In the genomic region with DNA sequence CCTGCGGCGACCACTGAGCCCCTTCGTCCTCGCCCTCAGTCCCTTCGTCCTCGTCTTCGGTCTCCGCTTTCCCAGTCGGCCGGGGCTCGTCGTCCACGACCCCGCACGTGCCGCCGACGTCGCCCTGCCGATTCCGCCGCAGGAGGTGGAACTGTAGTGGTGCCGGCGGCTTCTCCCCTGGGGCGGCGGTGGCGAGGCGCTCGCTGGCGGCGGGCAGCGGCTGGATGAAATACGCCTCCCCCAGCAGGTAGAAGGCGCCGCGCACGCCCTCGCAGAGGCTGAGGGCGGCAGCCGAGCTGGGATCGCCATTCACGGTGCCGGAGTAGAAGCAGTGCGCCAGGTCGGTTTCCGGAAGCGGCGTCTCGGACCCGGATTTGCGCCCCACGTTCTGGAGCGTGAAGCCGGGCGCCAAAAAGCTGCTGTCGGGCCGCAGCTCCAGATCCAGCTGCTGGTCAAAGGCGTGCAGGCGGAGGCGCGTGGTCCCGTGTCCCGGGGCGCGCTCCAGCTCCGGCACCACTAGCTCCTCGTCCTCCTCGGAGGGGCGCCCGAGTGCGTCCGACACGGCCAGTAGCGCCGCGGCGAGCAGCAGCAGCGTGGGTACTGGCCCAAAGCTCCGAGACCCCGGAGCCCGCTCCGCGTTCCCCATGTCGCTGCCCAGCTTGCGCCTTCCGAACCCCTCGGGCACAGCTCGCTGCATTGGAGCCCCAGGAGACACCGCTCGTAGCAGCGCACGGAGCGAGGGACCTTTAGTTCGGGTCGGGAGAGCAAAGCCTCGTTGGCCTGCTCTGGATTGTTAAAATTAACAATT, we compare ENCODE assay signal across 8 cellular contexts. TPM values are rescaled to one million over a fixed set of nuclear protein-coding genes. Genes with fewer than 3 reads are reported as not detected.
DNase-seq lines count a peak whose midpoint lies in the region; ATAC-seq and TF ChIP-seq lines count a peak whose summit lies in the region.

No MANE protein-coding gene starts in this region.

- H3K36me3 Mint-ChIP-seq in glutamatergic neuron (ENCODE audit: unreplicated experiment), result no peaks in the 10 kb centered on the region
- H3K36me3 Mint-ChIP-seq in neural progenitor cell, result peaks cover 24% of the 10 kb centered on the region

- no peaks in the 10 kb centered on the region for H4K20me1 ChIP-seq in neural progenitor cell (ENCODE audit: low read depth)

- DNase-seq in AG08396 (ENCODE audit: low spot score), result peak; percentile 26
- DNase-seq in activated T-cell treated with anti-CD3 and anti-CD28 coated beads, Interleukin-2, amount 50 U/mL, for 48 hours, result peak; percentile 28 to 37
- DNase-seq in glutamatergic neuron, result peak; percentile 74
- peak; percentile 74 for DNase-seq in neural progenitor cell (ENCODE audit: low spot score)
- no peak for DNase-seq in SHP77 treated with DMSO at 0.1 percent for 48 hours (lab: John Stamatoyannopoulos, UW)
- no peak for DNase-seq in effector CD4-positive, alpha-beta T cell

- H3K27ac ChIP-seq in neural progenitor cell, result no peak overlapping the region

- H3K27ac Mint-ChIP-seq in glutamatergic neuron (ENCODE audit: unreplicated experiment), result no peak overlapping the region
- no peak overlapping the region for H3K27ac Mint-ChIP-seq in neural progenitor cell

- H3K9me3 Mint-ChIP-seq in glutamatergic neuron (ENCODE audit: unreplicated experiment), result peaks cover 6% of the 10 kb centered on the region
- H3K9me3 Mint-ChIP-seq in neural progenitor cell, result no peaks in the 10 kb centered on the region

- peak overlapping the region; percentile 4 for H3K9ac ChIP-seq in neural progenitor cell

- H3K4me1 Mint-ChIP-seq in glutamatergic neuron (ENCODE audit: low read depth, unreplicated experiment), result peaks cover 2% of the 10 kb centered on the region
- H3K4me1 Mint-ChIP-seq in neural progenitor cell, result peaks cover 18% of the 10 kb centered on the region

- H3K27me3 Mint-ChIP-seq in glutamatergic neuron (ENCODE audit: unreplicated experiment) (peaks cover 19% of the 10 kb centered on the region), neural progenitor cell (ENCODE audit: insufficient read depth, low read depth) (peaks cover 13% of the 10 kb centered on the region)

- H3K4me1 ChIP-seq in neural progenitor cell, result peaks cover 10% of the 10 kb centered on the region

- peaks cover 7% of the 10 kb centered on the region for H3K79me2 ChIP-seq in neural progenitor cell (ENCODE audit: low read depth)

- H3F3A ChIP-seq in neural progenitor cell (ENCODE audit: low read depth), result peaks cover 34% of the 10 kb centered on the region

- H2AFZ ChIP-seq in neural progenitor cell (replicated peaks), result peak overlapping the region; percentile 65

- H3K27me3 ChIP-seq in neural progenitor cell, result peaks cover 26% of the 10 kb centered on the region

- peak overlapping the region; percentile 72 for H3K4me3 ChIP-seq in neural progenitor cell

- H3K9me3 ChIP-seq in neural progenitor cell (ENCODE audit: low read depth), result no peaks in the 10 kb centered on the region

- ATAC-seq in HG03432 (IDR thresholded peaks at IDR 0.05; ENCODE audit: unreplicated experiment), result peak; percentile 34
- no peak for ATAC-seq in GM19351 (IDR thresholded peaks at IDR 0.05; ENCODE audit: unreplicated experiment)

- H3K36me3 ChIP-seq in neural progenitor cell, result peaks cover 6% of the 10 kb centered on the region

- H3K4me3 Mint-ChIP-seq in glutamatergic neuron (ENCODE audit: unreplicated experiment), result peak overlapping the region; percentile 92
- H3K4me3 Mint-ChIP-seq in neural progenitor cell, result peak overlapping the region; percentile 97

- peak overlapping the region; percentile 95 for H3K4me2 ChIP-seq in neural progenitor cell

- TF ChIP-seq CTCF in glutamatergic neuron (IDR thresholded peaks at IDR 0.05; ENCODE audit: partially characterized antibody, unreplicated experiment), result no peak
- TF ChIP-seq CTCF in neural progenitor cell (IDR thresholded peaks at IDR 0.05), result no peak

RNA-seq across cellular contexts. Expression of a gene that starts 0.7 kb away (rescaled TPM):
- total RNA-seq in glutamatergic neuron (ENCODE audit: unreplicated experiment), result 1.1 TPM
- total RNA-seq in neural progenitor cell (ENCODE audit: low replicate concordance), result 6.7 and 7.5 TPM in 2 replicates

Comparison
In these comparisons a context has a peak if more than half of its experiments do, and no peak if none do; other contexts are left out.
1. DNase-seq: peak in AG08396 (single experiment), activated T-cell treated with anti-CD3 and anti-CD28 coated beads, Interleukin-2, amount 50 U/mL, for 48 hours (2 of 2), glutamatergic neuron (single experiment) and neural progenitor cell (single experiment); none in SHP77 treated with DMSO at 0.1 percent for 48 hours (single experiment) and effector CD4-positive, alpha-beta T cell (single experiment).